1 cellular context compared by ENCODE assay signal in the genomic region with DNA sequence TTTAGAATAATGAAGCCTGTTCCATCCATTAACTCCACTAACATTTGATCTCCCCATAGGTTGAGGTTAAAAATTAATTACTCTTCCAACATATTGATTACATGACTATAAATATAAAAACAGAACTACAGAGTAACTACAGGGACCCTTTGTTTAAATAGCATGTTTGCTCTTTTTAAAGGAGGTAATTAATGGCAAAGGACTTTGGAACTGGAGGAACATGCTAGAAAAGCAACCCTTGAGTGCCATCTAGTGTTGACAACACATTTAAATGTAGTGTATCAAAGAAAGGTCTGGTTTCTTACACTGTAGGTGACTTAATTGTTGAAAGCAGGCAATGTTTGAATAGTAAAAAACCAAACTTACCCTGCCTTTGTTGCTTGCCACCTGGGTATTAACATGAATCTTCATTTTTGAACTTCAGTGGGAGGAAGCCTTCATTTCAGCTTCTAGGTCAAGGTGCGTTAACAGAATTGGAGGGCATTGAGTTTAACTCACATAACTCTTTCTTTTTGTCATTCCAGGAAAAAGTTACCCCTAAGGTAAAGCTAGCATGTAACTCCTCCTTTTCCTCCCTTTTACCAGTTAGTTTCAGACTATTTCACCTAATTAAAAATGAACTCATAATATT.
TF ChIP-seq lines count a peak whose summit lies in the region.

No MANE protein-coding gene starts in this region.

TF ChIP-seq in HepG2, 621 proteins besides CTCF, POLR2A, EP300 and RAD21 (continued from another document and continues in another):
- TF ChIP-seq, protein P1, sequence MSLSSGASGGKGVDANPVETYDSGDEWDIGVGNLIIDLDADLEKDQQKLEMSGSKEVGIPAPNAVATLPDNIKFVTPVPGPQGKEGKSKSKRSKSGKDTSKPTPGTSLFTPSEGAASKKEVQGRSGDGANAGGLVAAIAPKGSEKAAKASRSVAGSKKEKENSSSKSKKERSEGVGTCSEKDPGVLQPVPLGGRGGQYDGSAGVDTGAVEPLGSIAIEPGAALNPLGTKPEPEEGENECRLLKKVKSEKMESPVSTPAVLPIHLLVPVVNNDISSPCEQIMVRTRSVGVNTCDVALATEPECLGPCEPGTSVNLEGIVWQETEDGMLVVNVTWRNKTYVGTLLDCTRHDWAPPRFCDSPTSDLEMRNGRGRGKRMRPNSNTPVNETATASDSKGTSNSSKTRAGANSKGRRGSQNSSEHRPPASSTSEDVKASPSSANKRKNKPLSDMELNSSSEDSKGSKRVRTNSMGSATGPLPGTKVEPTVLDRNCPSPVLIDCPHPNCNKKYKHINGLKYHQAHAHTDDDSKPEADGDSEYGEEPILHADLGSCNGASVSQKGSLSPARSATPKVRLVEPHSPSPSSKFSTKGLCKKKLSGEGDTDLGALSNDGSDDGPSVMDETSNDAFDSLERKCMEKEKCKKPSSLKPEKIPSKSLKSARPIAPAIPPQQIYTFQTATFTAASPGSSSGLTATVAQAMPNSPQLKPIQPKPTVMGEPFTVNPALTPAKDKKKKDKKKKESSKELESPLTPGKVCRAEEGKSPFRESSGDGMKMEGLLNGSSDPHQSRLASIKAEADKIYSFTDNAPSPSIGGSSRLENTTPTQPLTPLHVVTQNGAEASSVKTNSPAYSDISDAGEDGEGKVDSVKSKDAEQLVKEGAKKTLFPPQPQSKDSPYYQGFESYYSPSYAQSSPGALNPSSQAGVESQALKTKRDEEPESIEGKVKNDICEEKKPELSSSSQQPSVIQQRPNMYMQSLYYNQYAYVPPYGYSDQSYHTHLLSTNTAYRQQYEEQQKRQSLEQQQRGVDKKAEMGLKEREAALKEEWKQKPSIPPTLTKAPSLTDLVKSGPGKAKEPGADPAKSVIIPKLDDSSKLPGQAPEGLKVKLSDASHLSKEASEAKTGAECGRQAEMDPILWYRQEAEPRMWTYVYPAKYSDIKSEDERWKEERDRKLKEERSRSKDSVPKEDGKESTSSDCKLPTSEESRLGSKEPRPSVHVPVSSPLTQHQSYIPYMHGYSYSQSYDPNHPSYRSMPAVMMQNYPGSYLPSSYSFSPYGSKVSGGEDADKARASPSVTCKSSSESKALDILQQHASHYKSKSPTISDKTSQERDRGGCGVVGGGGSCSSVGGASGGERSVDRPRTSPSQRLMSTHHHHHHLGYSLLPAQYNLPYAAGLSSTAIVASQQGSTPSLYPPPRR (CRISPR knock-in tag; IDR thresholded peaks at IDR 0.05; ENCODE audit: borderline replicate concordance) = peak; percentile 69; the same call in 1 of the 2 replicates
- TF ChIP-seq CBX2 (IDR thresholded peaks at IDR 0.05; ENCODE audit: low read depth, low read length) (no peak), CBX2 (CRISPR knock-in tag; IDR thresholded peaks at IDR 0.05; ENCODE audit: low read depth) (no peak), STAT5B (CRISPR knock-in tag; IDR thresholded peaks at IDR 0.05) (no peak), SMAD3 (CRISPR knock-in tag; IDR thresholded peaks at IDR 0.05) (peak; percentile 76), ZNF33A (CRISPR knock-in tag; IDR thresholded peaks at IDR 0.05; ENCODE audit: borderline replicate concordance) (no peak), FOSL1 (CRISPR knock-in tag; IDR thresholded peaks at IDR 0.05; ENCODE audit: borderline replicate concordance) (no peak), WIZ (CRISPR knock-in tag; IDR thresholded peaks at IDR 0.05) (no peak), SNRNP70 (IDR thresholded peaks at IDR 0.05; ENCODE audit: low read depth, low read length) (no peak), SMC3 (IDR thresholded peaks at IDR 0.05; ENCODE audit: low read length) (peak; percentile 83), MEIS1 (CRISPR knock-in tag; IDR thresholded peaks at IDR 0.05; ENCODE audit: borderline replicate concordance) (no peak), SAFB2 (CRISPR knock-in tag; IDR thresholded peaks at IDR 0.05; ENCODE audit: borderline replicate concordance, low read depth) (no peak), ZNF660 (CRISPR knock-in tag; IDR thresholded peaks at IDR 0.05; ENCODE audit: borderline replicate concordance, low read depth) (no peak), MED13 (CRISPR knock-in tag; IDR thresholded peaks at IDR 0.05) (no peak), EED (CRISPR knock-in tag; IDR thresholded peaks at IDR 0.05) (no peak), BRD4 (CRISPR knock-in tag; IDR thresholded peaks at IDR 0.05) (no peak), ELF3 (CRISPR knock-in tag; IDR thresholded peaks at IDR 0.05) (peak; percentile 33; the same call in 1 of the 2 replicates), FOXP1 (IDR thresholded peaks at IDR 0.05) (no peak), FOXP1 (CRISPR knock-in tag; IDR thresholded peaks at IDR 0.05) (peak; percentile 91), RFXAP (CRISPR knock-in tag; IDR thresholded peaks at IDR 0.05; ENCODE audit: borderline replicate concordance) (no peak), KMT2A (CRISPR knock-in tag; IDR thresholded peaks at IDR 0.05) (no peak), ZNF143 (CRISPR knock-in tag; IDR thresholded peaks at IDR 0.05) (no peak), ZNF230 (CRISPR knock-in tag; IDR thresholded peaks at IDR 0.05) (no peak)
- TF ChIP-seq, protein P2, sequence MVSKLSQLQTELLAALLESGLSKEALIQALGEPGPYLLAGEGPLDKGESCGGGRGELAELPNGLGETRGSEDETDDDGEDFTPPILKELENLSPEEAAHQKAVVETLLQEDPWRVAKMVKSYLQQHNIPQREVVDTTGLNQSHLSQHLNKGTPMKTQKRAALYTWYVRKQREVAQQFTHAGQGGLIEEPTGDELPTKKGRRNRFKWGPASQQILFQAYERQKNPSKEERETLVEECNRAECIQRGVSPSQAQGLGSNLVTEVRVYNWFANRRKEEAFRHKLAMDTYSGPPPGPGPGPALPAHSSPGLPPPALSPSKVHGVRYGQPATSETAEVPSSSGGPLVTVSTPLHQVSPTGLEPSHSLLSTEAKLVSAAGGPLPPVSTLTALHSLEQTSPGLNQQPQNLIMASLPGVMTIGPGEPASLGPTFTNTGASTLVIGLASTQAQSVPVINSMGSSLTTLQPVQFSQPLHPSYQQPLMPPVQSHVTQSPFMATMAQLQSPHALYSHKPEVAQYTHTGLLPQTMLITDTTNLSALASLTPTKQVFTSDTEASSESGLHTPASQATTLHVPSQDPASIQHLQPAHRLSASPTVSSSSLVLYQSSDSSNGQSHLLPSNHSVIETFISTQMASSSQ (IDR thresholded peaks at IDR 0.05; ENCODE audit: low read depth) = peak; percentile 94
- TF ChIP-seq, protein P2 (CRISPR knock-in tag; IDR thresholded peaks at IDR 0.05; ENCODE audit: borderline replicate concordance) = peak; percentile 85; the same call in 1 of the 2 replicates
- TF ChIP-seq, protein P3, sequence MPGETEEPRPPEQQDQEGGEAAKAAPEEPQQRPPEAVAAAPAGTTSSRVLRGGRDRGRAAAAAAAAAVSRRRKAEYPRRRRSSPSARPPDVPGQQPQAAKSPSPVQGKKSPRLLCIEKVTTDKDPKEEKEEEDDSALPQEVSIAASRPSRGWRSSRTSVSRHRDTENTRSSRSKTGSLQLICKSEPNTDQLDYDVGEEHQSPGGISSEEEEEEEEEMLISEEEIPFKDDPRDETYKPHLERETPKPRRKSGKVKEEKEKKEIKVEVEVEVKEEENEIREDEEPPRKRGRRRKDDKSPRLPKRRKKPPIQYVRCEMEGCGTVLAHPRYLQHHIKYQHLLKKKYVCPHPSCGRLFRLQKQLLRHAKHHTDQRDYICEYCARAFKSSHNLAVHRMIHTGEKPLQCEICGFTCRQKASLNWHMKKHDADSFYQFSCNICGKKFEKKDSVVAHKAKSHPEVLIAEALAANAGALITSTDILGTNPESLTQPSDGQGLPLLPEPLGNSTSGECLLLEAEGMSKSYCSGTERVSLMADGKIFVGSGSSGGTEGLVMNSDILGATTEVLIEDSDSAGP (CRISPR knock-in tag; IDR thresholded peaks at IDR 0.05; ENCODE audit: borderline replicate concordance) = no peak
- TF ChIP-seq, protein P4, sequence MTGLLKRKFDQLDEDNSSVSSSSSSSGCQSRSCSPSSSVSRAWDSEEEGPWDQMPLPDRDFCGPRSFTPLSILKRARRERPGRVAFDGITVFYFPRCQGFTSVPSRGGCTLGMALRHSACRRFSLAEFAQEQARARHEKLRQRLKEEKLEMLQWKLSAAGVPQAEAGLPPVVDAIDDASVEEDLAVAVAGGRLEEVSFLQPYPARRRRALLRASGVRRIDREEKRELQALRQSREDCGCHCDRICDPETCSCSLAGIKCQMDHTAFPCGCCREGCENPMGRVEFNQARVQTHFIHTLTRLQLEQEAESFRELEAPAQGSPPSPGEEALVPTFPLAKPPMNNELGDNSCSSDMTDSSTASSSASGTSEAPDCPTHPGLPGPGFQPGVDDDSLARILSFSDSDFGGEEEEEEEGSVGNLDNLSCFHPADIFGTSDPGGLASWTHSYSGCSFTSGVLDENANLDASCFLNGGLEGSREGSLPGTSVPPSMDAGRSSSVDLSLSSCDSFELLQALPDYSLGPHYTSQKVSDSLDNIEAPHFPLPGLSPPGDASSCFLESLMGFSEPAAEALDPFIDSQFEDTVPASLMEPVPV (CRISPR knock-in tag; IDR thresholded peaks at IDR 0.05) = no peak
- TF ChIP-seq, protein P5, sequence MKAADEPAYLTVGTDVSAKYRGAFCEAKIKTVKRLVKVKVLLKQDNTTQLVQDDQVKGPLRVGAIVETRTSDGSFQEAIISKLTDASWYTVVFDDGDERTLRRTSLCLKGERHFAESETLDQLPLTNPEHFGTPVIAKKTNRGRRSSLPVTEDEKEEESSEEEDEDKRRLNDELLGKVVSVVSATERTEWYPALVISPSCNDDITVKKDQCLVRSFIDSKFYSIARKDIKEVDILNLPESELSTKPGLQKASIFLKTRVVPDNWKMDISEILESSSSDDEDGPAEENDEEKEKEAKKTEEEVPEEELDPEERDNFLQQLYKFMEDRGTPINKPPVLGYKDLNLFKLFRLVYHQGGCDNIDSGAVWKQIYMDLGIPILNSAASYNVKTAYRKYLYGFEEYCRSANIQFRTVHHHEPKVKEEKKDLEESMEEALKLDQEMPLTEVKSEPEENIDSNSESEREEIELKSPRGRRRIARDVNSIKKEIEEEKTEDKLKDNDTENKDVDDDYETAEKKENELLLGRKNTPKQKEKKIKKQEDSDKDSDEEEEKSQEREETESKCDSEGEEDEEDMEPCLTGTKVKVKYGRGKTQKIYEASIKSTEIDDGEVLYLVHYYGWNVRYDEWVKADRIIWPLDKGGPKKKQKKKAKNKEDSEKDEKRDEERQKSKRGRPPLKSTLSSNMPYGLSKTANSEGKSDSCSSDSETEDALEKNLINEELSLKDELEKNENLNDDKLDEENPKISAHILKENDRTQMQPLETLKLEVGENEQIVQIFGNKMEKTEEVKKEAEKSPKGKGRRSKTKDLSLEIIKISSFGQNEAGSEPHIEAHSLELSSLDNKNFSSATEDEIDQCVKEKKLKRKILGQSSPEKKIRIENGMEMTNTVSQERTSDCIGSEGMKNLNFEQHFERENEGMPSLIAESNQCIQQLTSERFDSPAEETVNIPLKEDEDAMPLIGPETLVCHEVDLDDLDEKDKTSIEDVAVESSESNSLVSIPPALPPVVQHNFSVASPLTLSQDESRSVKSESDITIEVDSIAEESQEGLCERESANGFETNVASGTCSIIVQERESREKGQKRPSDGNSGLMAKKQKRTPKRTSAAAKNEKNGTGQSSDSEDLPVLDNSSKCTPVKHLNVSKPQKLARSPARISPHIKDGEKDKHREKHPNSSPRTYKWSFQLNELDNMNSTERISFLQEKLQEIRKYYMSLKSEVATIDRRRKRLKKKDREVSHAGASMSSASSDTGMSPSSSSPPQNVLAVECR (CRISPR knock-in tag; IDR thresholded peaks at IDR 0.05; ENCODE audit: borderline replicate concordance) = no peak
- TF ChIP-seq, protein P6, sequence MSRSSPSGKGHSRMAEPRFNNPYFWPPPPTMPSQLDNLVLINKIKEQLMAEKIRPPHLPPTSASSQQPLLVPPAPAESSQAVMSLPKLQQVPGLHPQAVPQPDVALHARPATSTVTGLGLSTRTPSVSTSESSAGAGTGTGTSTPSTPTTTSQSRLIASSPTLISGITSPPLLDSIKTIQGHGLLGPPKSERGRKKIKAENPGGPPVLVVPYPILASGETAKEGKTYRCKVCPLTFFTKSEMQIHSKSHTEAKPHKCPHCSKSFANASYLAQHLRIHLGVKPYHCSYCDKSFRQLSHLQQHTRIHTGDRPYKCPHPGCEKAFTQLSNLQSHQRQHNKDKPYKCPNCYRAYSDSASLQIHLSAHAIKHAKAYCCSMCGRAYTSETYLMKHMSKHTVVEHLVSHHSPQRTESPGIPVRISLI (CRISPR knock-in tag; IDR thresholded peaks at IDR 0.05; ENCODE audit: borderline replicate concordance) = no peak; the same call in 1 of the 2 replicates
- TF ChIP-seq, protein P7, sequence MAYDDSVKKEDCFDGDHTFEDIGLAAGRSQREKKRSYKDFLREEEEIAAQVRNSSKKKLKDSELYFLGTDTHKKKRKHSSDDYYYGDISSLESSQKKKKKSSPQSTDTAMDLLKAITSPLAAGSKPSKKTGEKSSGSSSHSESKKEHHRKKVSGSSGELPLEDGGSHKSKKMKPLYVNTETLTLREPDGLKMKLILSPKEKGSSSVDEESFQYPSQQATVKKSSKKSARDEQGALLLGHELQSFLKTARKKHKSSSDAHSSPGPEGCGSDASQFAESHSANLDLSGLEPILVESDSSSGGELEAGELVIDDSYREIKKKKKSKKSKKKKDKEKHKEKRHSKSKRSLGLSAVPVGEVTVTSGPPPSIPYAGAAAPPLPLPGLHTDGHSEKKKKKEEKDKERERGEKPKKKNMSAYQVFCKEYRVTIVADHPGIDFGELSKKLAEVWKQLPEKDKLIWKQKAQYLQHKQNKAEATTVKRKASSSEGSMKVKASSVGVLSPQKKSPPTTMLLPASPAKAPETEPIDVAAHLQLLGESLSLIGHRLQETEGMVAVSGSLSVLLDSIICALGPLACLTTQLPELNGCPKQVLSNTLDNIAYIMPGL (CRISPR knock-in tag; IDR thresholded peaks at IDR 0.05; ENCODE audit: borderline replicate concordance in 1 of 2, low read depth in 1 of 2) = peak in 1 of 2 experiments; percentile 29; a peak in 1 of 4 replicates
- TF ChIP-seq, protein P8, sequence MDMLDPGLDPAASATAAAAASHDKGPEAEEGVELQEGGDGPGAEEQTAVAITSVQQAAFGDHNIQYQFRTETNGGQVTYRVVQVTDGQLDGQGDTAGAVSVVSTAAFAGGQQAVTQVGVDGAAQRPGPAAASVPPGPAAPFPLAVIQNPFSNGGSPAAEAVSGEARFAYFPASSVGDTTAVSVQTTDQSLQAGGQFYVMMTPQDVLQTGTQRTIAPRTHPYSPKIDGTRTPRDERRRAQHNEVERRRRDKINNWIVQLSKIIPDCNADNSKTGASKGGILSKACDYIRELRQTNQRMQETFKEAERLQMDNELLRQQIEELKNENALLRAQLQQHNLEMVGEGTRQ (IDR thresholded peaks at IDR 0.05; ENCODE audit: low read depth, low read length) = no peak
- TF ChIP-seq, protein P8 (CRISPR knock-in tag; IDR thresholded peaks at IDR 0.05; ENCODE audit: borderline replicate concordance) = no peak
